In genomic region chr5:132476853-132477729, GRCh38 we compare ENCODE assay signal across 8 cellular contexts. TPM values are rescaled to one million over a fixed set of nuclear protein-coding genes. Genes with fewer than 3 reads are reported as not detected.
DNase-seq lines count a peak whose midpoint lies in the region; ATAC-seq, FAIRE-seq and TF ChIP-seq lines count a peak whose summit lies in the region.

No MANE protein-coding gene starts in this region.

- H4K20me1 ChIP-seq in astrocyte (ENCODE audit: insufficient read depth, low read length): no peaks in the 10 kb centered on the region

- peak overlapping the region; percentile 47 for H3K27ac Mint-ChIP-seq in astrocyte (ENCODE audit: unreplicated experiment)

- H3K36me3 Mint-ChIP-seq in astrocyte (ENCODE audit: low read depth, unreplicated experiment): peaks cover 11% of the 10 kb centered on the region

- no peak overlapping the region for H3K4me3 Mint-ChIP-seq in astrocyte (ENCODE audit: unreplicated experiment)

- DNase-seq in DMS53 treated with DMSO at 0.1 percent for 48 hours (lab: John Stamatoyannopoulos, UW; ENCODE audit: unreplicated experiment) (peak; percentile 53), NCI-H2029 (lab: John Stamatoyannopoulos, UW) (peak; percentile 86), astrocyte (ENCODE audit: low read depth) (no peak), ACHN (no peak), frontal cortex (ENCODE audit: low spot score in 2 of 2) (no peak), cerebellum (ENCODE audit: low spot score) (no peak)

- FAIRE-seq in astrocyte (lab: Jason Lieb, UNC) (no peak), frontal cortex (lab: Jason Lieb, UNC) (no peak)

- H3K27me3 Mint-ChIP-seq in astrocyte (ENCODE audit: low read depth, unreplicated experiment): no peaks in the 10 kb centered on the region

- H3K4me1 Mint-ChIP-seq in astrocyte (ENCODE audit: low read depth, unreplicated experiment): peaks cover 17% of the 10 kb centered on the region

- no peaks in the 10 kb centered on the region for H3K9me3 Mint-ChIP-seq in astrocyte (ENCODE audit: unreplicated experiment)

- no peak overlapping the region for H3K4me2 ChIP-seq in astrocyte (ENCODE audit: low read length)

- no peak overlapping the region for H3K4me3 ChIP-seq in astrocyte (ENCODE audit: insufficient read depth, low read depth, low read length)
- H3K4me3 ChIP-seq in neutrophil (ENCODE audit: low read depth in 1 of 2, low read length in 1 of 2): no peak overlapping the region

- no peak for ATAC-seq in HG03159 (IDR thresholded peaks at IDR 0.05; ENCODE audit: unreplicated experiment)

- H3K79me2 ChIP-seq in astrocyte (ENCODE audit: insufficient read depth, low read length): no peaks in the 10 kb centered on the region

- no peaks in the 10 kb centered on the region for H3K36me3 ChIP-seq in astrocyte (ENCODE audit: insufficient read depth, low read length)
- peaks cover 63% of the 10 kb centered on the region for H3K36me3 ChIP-seq in neutrophil

- no peak overlapping the region for H3K27ac ChIP-seq in astrocyte (ENCODE audit: low read depth, low read length)
- H3K27ac ChIP-seq in neutrophil: peak overlapping the region; percentile 74

- H3K27me3 ChIP-seq in astrocyte (ENCODE audit: insufficient read depth, low read length) (no peaks in the 10 kb centered on the region), neutrophil (no peaks in the 10 kb centered on the region)

- in situ Hi-C loops in ACHN (cut with HindIII; ENCODE audit: low pct_ligation_motif_present, low pct_unique_long_range_greater_than_20kb, low sequenced_read_pairs): loop anchor here (25.0 kb wide), 1 partner anchor 90 kb away; no protein-coding TSS in a partner anchor

- TF ChIP-seq CTCF in astrocyte (IDR thresholded peaks at IDR 0.05; ENCODE audit: insufficient read depth, low read depth, low read length) (no peak), neutrophil (IDR thresholded peaks at IDR 0.05) (no peak)

- H3K9ac ChIP-seq in astrocyte (ENCODE audit: low read length): no peak overlapping the region

- H3K4me1 ChIP-seq in astrocyte (ENCODE audit: insufficient read depth, low read length) (no peaks in the 10 kb centered on the region), neutrophil (ENCODE audit: control insufficient read depth in 1 of 2, insufficient read depth in 1 of 2, low read depth in 1 of 2, low read length in 1 of 2) (peaks cover 23 to 71% of the 10 kb centered on the region in 2 experiments)

- no peak overlapping the region for H2AFZ ChIP-seq in astrocyte (ENCODE audit: low read depth, low read length)

- H3K9me3 ChIP-seq in astrocyte (ENCODE audit: insufficient read depth, low read depth, low read length) (no peaks in the 10 kb centered on the region), neutrophil (peaks cover 3% of the 10 kb centered on the region)

RNA-seq across cellular contexts. Expression of gene IRF1, which starts 13.5 kb away (rescaled TPM):
- 39.7 and 42.5 TPM in 2 replicates for total RNA-seq in astrocyte
- total RNA-seq in frontal cortex: 1.2 TPM
- total RNA-seq in cerebellum: 2.4 TPM

Comparison
In these comparisons a context has a peak if more than half of its experiments do, and no peak if none do; other contexts are left out.
1. DNase-seq: peak in DMS53 treated with DMSO at 0.1 percent for 48 hours (single experiment) and NCI-H2029 (single experiment); none in astrocyte (single experiment), ACHN (single experiment), frontal cortex (0 of 2) and cerebellum (single experiment).
2. RNA of gene IRF1, which starts 13.5 kb away (total RNA-seq): 39.7 to 42.5 TPM in astrocyte; 2.4 TPM in cerebellum (single experiment) and 1.2 TPM in frontal cortex (single experiment); every median in the first group is over 10 times any median in the second.